Comparison of ENCODE assay signal across 25 cellular contexts in the genomic region with DNA sequence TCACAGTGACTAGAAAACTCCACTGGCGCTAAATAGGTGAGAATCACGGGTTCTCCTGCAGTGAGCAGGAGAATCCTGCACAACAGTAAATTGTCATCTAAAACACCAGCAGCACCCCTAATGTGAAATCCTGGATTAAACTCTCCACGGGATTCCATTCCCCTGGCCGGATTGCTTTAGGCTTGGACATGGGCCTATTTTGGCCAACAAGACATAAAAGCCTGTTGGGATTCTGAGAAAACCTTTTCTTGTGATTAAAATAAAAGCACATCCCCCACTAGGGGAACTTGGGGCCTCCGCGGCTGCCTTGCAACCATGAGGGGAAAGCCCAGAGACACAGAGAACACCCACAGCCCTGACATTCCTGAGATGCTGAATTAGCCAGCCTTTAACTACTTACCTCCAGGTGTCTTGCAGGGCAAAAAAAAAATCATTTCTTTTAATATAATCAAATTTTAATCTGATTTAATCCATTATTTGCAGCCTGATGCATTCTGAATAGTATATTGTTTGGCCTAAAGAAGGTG. TPM values are rescaled to one million over a fixed set of nuclear protein-coding genes. Genes with fewer than 3 reads are reported as not detected.
A peak's percentile ranks its signal among the peaks of the same experiment; 100 is the strongest.
DNase-seq lines count a peak whose midpoint lies in the region; ATAC-seq, FAIRE-seq and TF ChIP-seq lines count a peak whose summit lies in the region.
"Had no signal": no experiment of that assay in that cellular context is flagged by ENCODE, and none has a peak within 500 bp of the region (broad histone marks: within the 10 kb centered on the region; RNA-seq: fewer than 3 reads in every experiment).

No MANE protein-coding gene starts in this region.

- RAD21 ChIA-PET in GM12878 (lab: Charles Lee; ENCODE audit: unreplicated experiment) = no interaction called here

- DNase-seq in GM12878 (ENCODE audit: low read depth, low spot score) = no peak
- peak; percentile 57 for DNase-seq in mesendoderm
- DNase-seq in DMS153 treated with DMSO at 0.1 percent for 48 hours (lab: John Stamatoyannopoulos, UW; ENCODE audit: unreplicated experiment) = no peak
- DNase-seq in EL = no peak
- no peak for DNase-seq in mammary epithelial cell
- DNase-seq: Calu3; CD4-positive, alpha-beta memory T cell; H9; IMR-90; Kasumi-1; MG63; NCI-H1048; NCI-H1436; NCI-H2029; NCI-H2171 treated with DMSO at 0.1 percent for 48 hours; NCI-H446 treated with DMSO at 0.1 percent for 48 hours; SJCRH30; T-helper 2 cell had no signal

- peaks cover 22% of the 10 kb centered on the region for H3K4me1 ChIP-seq in HUES48 (ENCODE audit: control insufficient read depth, insufficient read depth, low read length)
- H3K4me1 ChIP-seq in GM12878 (ENCODE audit: control insufficient read depth, insufficient read depth, low read length) = peaks cover 5% of the 10 kb centered on the region
- H3K4me1 ChIP-seq in mesendoderm (ENCODE audit: control insufficient read depth, low read depth, low read length) = peaks cover 4% of the 10 kb centered on the region
- no peaks in the 10 kb centered on the region for H3K4me1 ChIP-seq in mammary epithelial cell (ENCODE audit: insufficient read depth, low read length)
- H3K4me1 ChIP-seq: BLaER1 had no signal

- H2AFZ ChIP-seq in GM12878 (ENCODE audit: control insufficient read depth, low read depth, low read length) = peak overlapping the region; percentile 44
- no peak overlapping the region for H2AFZ ChIP-seq in mammary epithelial cell (ENCODE audit: low read depth, low read length)

- H4K5ac ChIP-seq in mesendoderm (ENCODE audit: low read length) = no peak overlapping the region

- H3K4ac ChIP-seq in mesendoderm (ENCODE audit: low read depth, low read length) = no peak overlapping the region

- no peak overlapping the region for H2BK15ac ChIP-seq in mesendoderm (replicated peaks; ENCODE audit: low read depth)

- no peak for TF ChIP-seq POLR2A in GM12878 (IDR thresholded peaks at IDR 0.05; ENCODE audit: low read depth, low read length)

- H3K56ac ChIP-seq in mesendoderm (ENCODE audit: low read length) = no peak overlapping the region

- H2BK120ac ChIP-seq in mesendoderm (ENCODE audit: low read depth, low read length) = no peak overlapping the region

- no peak overlapping the region for H3K23ac ChIP-seq in mesendoderm (ENCODE audit: low read length)

- H2BK5ac ChIP-seq in mesendoderm (ENCODE audit: low read length) = no peak overlapping the region

- H3K9ac ChIP-seq in HUES48 (ENCODE audit: low read depth, low read length) (no peak overlapping the region), GM12878 (ENCODE audit: control insufficient read depth, insufficient read depth, low read length) (no peak overlapping the region), mesendoderm (ENCODE audit: low read length) (no peak overlapping the region), mammary epithelial cell (ENCODE audit: insufficient read depth, low read length) (no peak overlapping the region)
- H3K9ac ChIP-seq: BLaER1 had no signal

- SMC1A ChIA-PET in GM12878 (lab: Charles Lee; ENCODE audit: uncharacterized antibody, unreplicated experiment) = no interaction called here

- dilution Hi-C loops in mammary epithelial cell (cut with HindIII; ENCODE audit: low sequenced_read_pairs) = no loop called here

- POLR2A ChIA-PET in GM12878 (lab: Charles Lee) = no interaction called here

- no TSS peak for BruUV-seq in GM12878 (replicated peaks; lab: Mats Ljungman, UMichigan)
- no TSS peak for BruUV-seq in mammary epithelial cell (replicated peaks; lab: Mats Ljungman, UMichigan)

- in situ Hi-C loops in GM12878 (cut with MboI) (no loop called here), mammary epithelial cell (cut with MboI; ENCODE audit: low sequenced_read_pairs in 2 of 2) (no loop called here)

- intact Hi-C loops in GM12878 (cut with micrococcal nuclease; ENCODE audit: unreplicated experiment) = no loop called here
- intact Hi-C loops in mammary epithelial cell (cut with micrococcal nuclease) = no loop called here

- peak overlapping the region; percentile 14; the same call in 1 of the 2 replicates for H3K4me2 ChIP-seq in GM12878 (ENCODE audit: control insufficient read depth, insufficient read depth)
- no peak overlapping the region for H3K4me2 ChIP-seq in mesendoderm (ENCODE audit: low read length)
- no peak overlapping the region for H3K4me2 ChIP-seq in mammary epithelial cell (ENCODE audit: insufficient read depth, low read depth, low read length)
- H3K4me2 ChIP-seq: BLaER1 had no signal

- H3K79me2 ChIP-seq in GM12878 (ENCODE audit: control insufficient read depth, insufficient read depth, low read length) = no peaks in the 10 kb centered on the region
- no peaks in the 10 kb centered on the region for H3K79me2 ChIP-seq in mesendoderm (ENCODE audit: control insufficient read depth, insufficient read depth, low read length)
- H3K79me2 ChIP-seq in mammary epithelial cell (ENCODE audit: insufficient read depth, low read length) = no peaks in the 10 kb centered on the region

- H4K20me1 ChIP-seq in GM12878 (ENCODE audit: control insufficient read depth, insufficient read depth) (no peaks in the 10 kb centered on the region), mammary epithelial cell (ENCODE audit: insufficient read depth, low read length) (no peaks in the 10 kb centered on the region)
- H4K20me1 ChIP-seq: BLaER1 had no signal

- CTCF ChIA-PET in GM12878 (lab: Yijun Ruan, JAX) = no interaction called here
- CTCF ChIA-PET in mammary epithelial cell (lab: Charles Lee; ENCODE audit: low non-redundant PET) = no interaction called here

- no peak overlapping the region for H3K4me3 ChIP-seq in HUES48 (ENCODE audit: low read depth, low read length)
- H3K4me3 ChIP-seq in GM12878 = no peak overlapping the region
- no peak overlapping the region for H3K4me3 ChIP-seq in mesendoderm (ENCODE audit: low read length)
- H3K4me3 ChIP-seq in mammary epithelial cell (replicated peaks in 1 of 3; ENCODE audit: insufficient read depth in 1 of 3, low read depth in 2 of 3, low read length in 3 of 3) = no peak overlapping the region
- H3K4me3 ChIP-seq: BLaER1, MG63, SJCRH30 had no signal

- H3K36me3 ChIP-seq in HUES48 (ENCODE audit: control insufficient read depth, insufficient read depth, low read length) (no peaks in the 10 kb centered on the region), GM12878 (ENCODE audit: control insufficient read depth in 2 of 2, insufficient read depth in 2 of 2, low read length in 1 of 2) (no peaks in the 10 kb centered on the region), mesendoderm (ENCODE audit: control insufficient read depth, insufficient read depth, low read length) (no peaks in the 10 kb centered on the region), mammary epithelial cell (ENCODE audit: insufficient read depth, low read length) (no peaks in the 10 kb centered on the region)
- H3K36me3 ChIP-seq: BLaER1, MG63, SJCRH30 had no signal

- H4K8ac ChIP-seq in mesendoderm (ENCODE audit: low read depth, low read length) = peak overlapping the region; percentile 76

- FAIRE-seq in GM12878 (lab: Jason Lieb, UNC) = no peak

- ATAC-seq in GM21529 (IDR thresholded peaks at IDR 0.05; ENCODE audit: unreplicated experiment) = peak; percentile 48
- 0 out of 3 replicates have a peak, but pooled peaks have one; percentile 30 for ATAC-seq in GM12878
- ATAC-seq in GM19455 (IDR thresholded peaks at IDR 0.05; ENCODE audit: unreplicated experiment) = no peak
- ATAC-seq: Panc1 had no signal

- no peak for TF ChIP-seq EP300 in GM12878 (IDR thresholded peaks at IDR 0.05; ENCODE audit: borderline replicate concordance in 1 of 2, control insufficient read depth in 1 of 2, low read depth in 2 of 2, low read length in 2 of 2)

- no peaks in the 10 kb centered on the region for H3K27me3 ChIP-seq in HUES48 (ENCODE audit: control insufficient read depth, insufficient read depth, low read length)
- H3K27me3 ChIP-seq in GM12878 (replicated peaks in 1 of 2; ENCODE audit: control insufficient read depth in 2 of 2, insufficient read depth in 2 of 2, low read length in 1 of 2) = no peaks in the 10 kb centered on the region
- no peaks in the 10 kb centered on the region for H3K27me3 ChIP-seq in mesendoderm (ENCODE audit: insufficient read depth, low read length, poor library complexity)
- H3K27me3 ChIP-seq in mammary epithelial cell (ENCODE audit: insufficient read depth, low read length) = no peaks in the 10 kb centered on the region
- H3K27me3 ChIP-seq: BLaER1, MG63, SJCRH30 had no signal

- no peak for TF ChIP-seq CTCF in GM12878 (IDR thresholded peaks at IDR 0.05 in 2 of 3, conservative IDR thresholded peaks at IDR 0.05 in 1 of 3; ENCODE audit: control insufficient read depth in 2 of 3, extremely low read depth in 1 of 3, insufficient read depth in 1 of 3, low read depth in 3 of 3, low read length in 3 of 3)
- no peak for TF ChIP-seq CTCF in mammary epithelial cell (conservative IDR thresholded peaks at IDR 0.05 in 1 of 2, IDR thresholded peaks at IDR 0.05 in 1 of 2; ENCODE audit: extremely low read depth in 1 of 2, insufficient read depth in 1 of 2, low read depth in 1 of 2, low read length in 2 of 2)

- 7% methylated on average over 6 of the region's 6 CpGs for WGBS in GM12878 (ENCODE audit: insufficient coverage, insufficient replicate concordance, low lambda C conversion rate, missing lambda C conversion rate)
- no CpG with 5 or more reads among the region's 6 CpGs for WGBS in mesendoderm (ENCODE audit: extremely low coverage, insufficient coverage, low lambda C conversion rate)
- 37% methylated on average over 6 of the region's 6 CpGs for WGBS in mammary epithelial cell (ENCODE audit: low coverage, missing lambda C conversion rate)

- H2AK5ac ChIP-seq in mesendoderm (ENCODE audit: low read length) = no peak overlapping the region

- H3K79me1 ChIP-seq in mesendoderm (ENCODE audit: low read length) = no peaks in the 10 kb centered on the region

- TF ChIP-seq RAD21 in GM12878 (IDR thresholded peaks at IDR 0.05; ENCODE audit: insufficient read depth, low read depth, low read length) = no peak

- H3K18ac ChIP-seq in mesendoderm (ENCODE audit: low read length) = no peak overlapping the region

- H3K9me3 ChIP-seq in HUES48 (ENCODE audit: control insufficient read depth, insufficient read depth, low read length) (peaks cover 4% of the 10 kb centered on the region; the same call in 1 of the 2 replicates), GM12878 (replicated peaks; ENCODE audit: control insufficient read depth, insufficient read depth, low read length) (no peaks in the 10 kb centered on the region), mammary epithelial cell (replicated peaks; ENCODE audit: insufficient read depth, low read length) (no peaks in the 10 kb centered on the region)
- H3K9me3 ChIP-seq: BLaER1, MG63, SJCRH30 had no signal

- H3K27ac ChIP-seq in HUES48 (ENCODE audit: low read depth, low read length) (peak overlapping the region; percentile 59), GM12878 (ENCODE audit: control insufficient read depth, insufficient read depth) (no peak overlapping the region), mesendoderm (ENCODE audit: low read depth, low read length) (no peak overlapping the region), mammary epithelial cell (ENCODE audit: insufficient read depth, low read depth, low read length) (no peak overlapping the region)
- H3K27ac ChIP-seq: BLaER1, HL-60, SJCRH30 had no signal

RNA-seq across cellular contexts. Expression of gene TSPAN11, which starts 21.0 kb away (rescaled TPM):
- total RNA-seq in GM12878 (2013; cell fraction: nucleolus; rRNA removed) = 0.78 and 0.84 TPM in 2 replicates
- total RNA-seq in GM12878 (2014; rRNA removed) (under 0.01 and 0.11 TPM in 2 replicates), GM12878 (2014; rRNA removed; fragmentation: Illumina TruSeq; extraction: Trizol) (not detected in 2 replicates), GM12878 (2021) (0.05 TPM in 1 of 2 replicates, not detected in the other), mammary epithelial cell (1 to 10 TPM in 1 of 2 donors, under 1 TPM in 1; 0.12 to 1.3 TPM)
- 0.37 TPM for polyA plus RNA-seq in GM12878 (2011; ENCODE audit: low read depth)
- polyA plus RNA-seq in GM12878 (2011; rRNA removed) (0.19 and 0.27 TPM in 2 replicates), GM12878 (2014; fragmentation: Illumina TruSeq; extraction: Trizol) (0.06 TPM in 1 of 2 replicates, not detected in the other), GM12878 (2014; fragmentation: Nextera tagmentation; extraction: Ambion mirVana) (not detected), GM12878 (2014; rRNA removed) (0.03 and 0.15 TPM in 2 replicates), GM12878 (2016; fragmentation: Nextera tagmentation; extraction: Ambion mirVana) (not detected), mammary epithelial cell (0.06 TPM)
- polyA plus RNA-seq in GM12878 (2011; cell fraction: cytosol; rRNA removed) = 0.15 and 0.21 TPM in 2 replicates
- polyA plus RNA-seq in GM12878 (2011; cell fraction: nucleus; rRNA removed) = 0.67 and 1.3 TPM in 2 replicates
- 0.45 and 1.1 TPM in 2 replicates for polyA plus RNA-seq in GM12878 (2012)
- 0.22 and 0.36 TPM in 2 replicates for polyA minus RNA-seq in GM12878 (2011; rRNA and poly(A)+ RNA removed)
- not detected in 2 replicates for polyA minus RNA-seq in GM12878 (2011; cell fraction: cytosol; rRNA and poly(A)+ RNA removed)
- polyA minus RNA-seq in GM12878 (2011; cell fraction: nucleus; rRNA and poly(A)+ RNA removed) = 0.10 and 0.36 TPM in 2 replicates
- 0.76 TPM for polyA plus RNA-seq in mesendoderm (2013, experiment 1 of 2)
- 0.53 TPM for polyA plus RNA-seq in mesendoderm (2013, experiment 2 of 2)
- not detected for polyA minus RNA-seq in mammary epithelial cell
- total RNA-seq: Calu3; CD4-positive, alpha-beta memory T cell; HT1080 had no signal
- polyA plus RNA-seq: CD4-positive, alpha-beta memory T cell had no signal
